In the genomic region with DNA sequence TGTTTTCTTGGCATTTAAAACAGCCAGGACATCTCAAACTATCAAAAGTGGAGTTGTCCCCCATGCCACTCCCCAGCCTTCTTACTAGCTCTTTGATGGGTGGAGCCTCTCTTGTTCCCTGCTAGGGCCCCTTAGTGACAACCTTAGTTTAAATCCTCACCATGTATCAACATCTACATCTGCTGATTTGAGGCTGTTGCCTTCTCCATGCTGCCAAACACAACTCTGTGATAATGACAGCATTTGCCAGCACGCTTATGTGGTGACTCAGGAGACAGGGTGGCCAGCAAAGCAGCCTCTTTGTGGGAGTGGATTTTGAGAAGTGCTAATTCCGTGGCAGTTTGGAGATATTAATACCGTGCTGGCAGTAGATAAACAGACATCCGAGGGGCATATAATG, we compare ENCODE assay signal across 10 cellular contexts.
DNase-seq lines count a peak whose midpoint lies in the region; ATAC-seq lines count a peak whose summit lies in the region.
"Had no signal": no experiment of that assay in that cellular context is flagged by ENCODE, and none has a peak within 500 bp of the region (broad histone marks: within the 10 kb centered on the region; RNA-seq: fewer than 3 reads in every experiment).

No MANE protein-coding gene starts in this region.

- ATAC-seq in HG02678 (IDR thresholded peaks at IDR 0.05; ENCODE audit: unreplicated experiment) (no peak), GM18868 (IDR thresholded peaks at IDR 0.05; ENCODE audit: unreplicated experiment) (no peak)

- in situ Hi-C loops in ACHN (cut with HindIII; ENCODE audit: low pct_ligation_motif_present, low pct_unique_long_range_greater_than_20kb, low sequenced_read_pairs) = no loop called here

- DNase-seq in ACHN = peak; percentile 50
- DNase-seq in MV-4-11 (lab: John Stamatoyannopoulos, UW) = peak; percentile 69
- DNase-seq in cerebellum (ENCODE audit: low spot score) = peak; percentile 30
- peak; percentile 31 for DNase-seq in medulla oblongata (ENCODE audit: extremely low spot score)
- no peak for DNase-seq in DMS153 (lab: John Stamatoyannopoulos, UW)
- DNase-seq in activated naive CD4-positive, alpha-beta T cell treated with Interleukin-2 at 50 U/mL for 16 hours = no peak
- DNase-seq: activated effector memory CD4-positive, alpha-beta T cell treated with Interleukin-2 at 50 U/mL for 16 hours; NCI-H748 treated with DMSO at 0.1 percent for 48 hours had no signal

Comparison
In these comparisons a context has a peak if more than half of its experiments do, and no peak if none do; other contexts are left out.
1. DNase-seq: peak in ACHN (single experiment), MV-4-11 (single experiment), cerebellum (single experiment) and medulla oblongata (single experiment); none in DMS153 (single experiment) and activated naive CD4-positive, alpha-beta T cell treated with Interleukin-2 at 50 U/mL for 16 hours (single experiment).